12 cellular contexts compared by ENCODE assay signal in genomic region chr1:167704767-167705166, GRCh38.
"Had no signal": no experiment of that assay in that cellular context is flagged by ENCODE, and none has a peak within 500 bp of the region (broad histone marks: within the 10 kb centered on the region; RNA-seq: fewer than 3 reads in every experiment).

No MANE protein-coding gene starts in this region.

- H3K4me3 Mint-ChIP-seq: activated T-cell treated with anti-CD3 and anti-CD28 coated beads, Interleukin-2, amount 50 U/mL, for 72 hours; nephron progenitor cell; T-helper 1 cell treated with Interleukin-12 subunit alpha and Interleukin-12 subunit beta and Interleukin-4 antibody, amounts not matched to agents 30 μg/mL and 1 μg/mL, for 36 hours; WTC11 had no signal

- H3K27me3 ChIP-seq: ovary, tibial nerve had no signal

- H3K9me3 Mint-ChIP-seq: activated T-cell treated with anti-CD3 and anti-CD28 coated beads, Interleukin-2, amount 50 U/mL, for 72 hours; nephron progenitor cell; T-helper 1 cell treated with Interleukin-12 subunit alpha and Interleukin-12 subunit beta and Interleukin-4 antibody, amounts not matched to agents 30 μg/mL and 1 μg/mL, for 36 hours; WTC11 had no signal

- H3K36me3 Mint-ChIP-seq: WTC11 had no signal

- H3K9me3 ChIP-seq: ovary, tibial nerve had no signal

- H3K27ac Mint-ChIP-seq: nephron progenitor cell; T-helper 1 cell treated with Interleukin-12 subunit alpha and Interleukin-12 subunit beta and Interleukin-4 antibody, amounts not matched to agents 30 μg/mL and 1 μg/mL, for 36 hours had no signal

- ATAC-seq: activated T-cell treated with anti-CD3 and anti-CD28 coated beads, Interleukin-2, amount 50 U/mL, for 72 hours; esophagus mucosa; left colon; SK-N-SH treated with all-trans-retinoic acid at 6 μM for 48 hours had no signal

- H3K4me3 ChIP-seq: ovary, skin epidermis, tibial nerve had no signal

- DNase-seq: activated CD4-positive, alpha-beta T cell treated with anti-CD3 and anti-CD28 coated beads, Interleukin-2, amount 50 U/mL, for 1 hour; activated naive CD4-positive, alpha-beta T cell; activated T-cell treated with anti-CD3 and anti-CD28 coated beads, Interleukin-2, amount 50 U/mL, for 72 hours; left colon; nephron progenitor cell; ovary had no signal

- H3K27ac ChIP-seq: ovary, skin epidermis, tibial nerve had no signal

- H3K36me3 ChIP-seq: ovary, tibial nerve had no signal
